In the genomic region with DNA sequence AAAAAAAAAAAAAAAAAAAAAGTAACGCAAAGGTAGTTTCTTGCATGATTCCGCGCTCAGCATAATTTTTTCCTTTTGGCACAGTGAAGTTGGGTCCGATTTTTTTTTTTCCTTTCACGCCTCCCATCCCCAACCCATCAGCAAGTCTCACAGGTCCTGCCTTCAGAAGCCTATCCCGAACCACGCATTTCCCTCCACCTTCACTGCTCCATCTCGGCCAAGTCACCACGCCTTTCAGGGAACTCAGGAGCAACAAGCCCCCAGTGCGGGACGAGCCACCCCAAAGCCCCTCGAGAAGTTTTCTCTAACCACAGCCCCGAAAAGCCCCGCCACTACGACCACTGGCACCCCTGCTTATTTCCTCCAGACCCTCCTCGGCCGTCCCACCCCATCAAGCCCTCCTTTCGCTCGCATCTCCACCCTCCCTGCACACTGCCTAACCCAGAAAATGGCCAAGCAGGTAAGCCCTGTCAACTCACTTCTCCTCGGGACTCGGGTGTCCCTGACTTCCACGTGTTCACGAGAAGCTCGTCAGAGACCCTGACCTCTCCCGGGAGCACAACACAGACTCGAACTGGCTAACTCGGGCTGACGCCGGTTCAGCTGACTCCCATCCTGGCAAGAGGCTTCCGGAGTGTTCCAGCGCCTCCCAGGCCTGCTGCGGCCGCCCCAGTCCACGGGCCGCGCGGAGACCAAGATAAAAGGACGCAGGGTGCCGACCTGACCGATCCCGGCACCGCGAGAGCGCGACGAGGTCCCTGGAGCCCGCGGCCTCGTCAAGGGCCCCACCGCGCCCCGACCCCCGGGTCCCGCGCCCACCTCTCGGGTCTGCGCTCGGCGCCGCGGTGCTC, we compare ENCODE assay signal across 8 cellular contexts. TPM values are rescaled to one million over a fixed set of nuclear protein-coding genes. Genes with fewer than 3 reads are reported as not detected.
DNase-seq lines count a peak whose midpoint lies in the region; ATAC-seq and TF ChIP-seq lines count a peak whose summit lies in the region.

No MANE protein-coding gene starts in this region.

- TF ChIP-seq CTCF in Peyer's patch (IDR thresholded peaks at IDR 0.05) (no peak), smooth muscle cell (IDR thresholded peaks at IDR 0.05; ENCODE audit: borderline replicate concordance, insufficient read depth, poor library complexity, severe bottlenecking) (no peak)

- peak overlapping the region; percentile 96 for H3K9ac ChIP-seq in smooth muscle cell (ENCODE audit: low read depth)

- H3K4me3 ChIP-seq in Peyer's patch (peak overlapping the region; percentile 78 to 96 (median 86)), smooth muscle cell (peak overlapping the region; percentile 88)

- WGBS in smooth muscle cell (ENCODE audit: low lambda C conversion rate): 7% methylated on average over 55 of the region's 61 CpGs

- H4K20me1 ChIP-seq in smooth muscle cell (ENCODE audit: low read depth): peaks cover 48% of the 10 kb centered on the region

- H3K27ac ChIP-seq in Peyer's patch: peak overlapping the region; percentile 98 to 100 (median 100)
- H3K27ac ChIP-seq in caudate nucleus (ENCODE audit: low read depth, low read length): peak overlapping the region; percentile 98
- peak overlapping the region; percentile 97 for H3K27ac ChIP-seq in smooth muscle cell (ENCODE audit: low read depth)

- no peak for TF ChIP-seq POLR2A in Peyer's patch (IDR thresholded peaks at IDR 0.05)

- peak overlapping the region; percentile 86 for H3K4me2 ChIP-seq in smooth muscle cell

- H3K4me1 ChIP-seq in Peyer's patch (peaks cover 0 to 31% (median 24%) of the 10 kb centered on the region in 4 donors), smooth muscle cell (ENCODE audit: low read depth) (peaks cover 17% of the 10 kb centered on the region)

- peaks cover 46% of the 10 kb centered on the region for H3K79me2 ChIP-seq in smooth muscle cell (ENCODE audit: low read depth)

- H3F3A ChIP-seq in smooth muscle cell (ENCODE audit: low read depth): peaks cover 7% of the 10 kb centered on the region

- H3K27me3 ChIP-seq in Peyer's patch (no peaks in the 10 kb centered on the region), smooth muscle cell (ENCODE audit: low read depth) (no peaks in the 10 kb centered on the region)

- H3K9me3 ChIP-seq in Peyer's patch (no peaks in the 10 kb centered on the region), smooth muscle cell (replicated peaks; ENCODE audit: low read depth) (no peaks in the 10 kb centered on the region)

- DNase-seq in Peyer's patch (peak; percentile 59 to 78 (median 76)), caudate nucleus (lab: John Stamatoyannopoulos, UW) (peak in 27 of 61 donors; percentile 15 to 65 (median 45)), islet precursor cell (peak; percentile 75), smooth muscle cell (lab: John Stamatoyannopoulos, UW; ENCODE audit: unreplicated experiment) (no peak), NCI-H2107 (lab: John Stamatoyannopoulos, UW) (no peak), GF-D8 (lab: John Stamatoyannopoulos, UW) (no peak)

- ATAC-seq in GM18498 (IDR thresholded peaks at IDR 0.05; ENCODE audit: unreplicated experiment): peak; percentile 1
- peak; percentile 14 for ATAC-seq in HG02642 (IDR thresholded peaks at IDR 0.05; ENCODE audit: poor library complexity, unreplicated experiment)

- peak overlapping the region; percentile 1 for H2AFZ ChIP-seq in smooth muscle cell (ENCODE audit: low read depth)

- H3K36me3 ChIP-seq in Peyer's patch: peaks cover 0 to 4% (median 0%) of the 10 kb centered on the region in 3 donors
- no peaks in the 10 kb centered on the region for H3K36me3 ChIP-seq in smooth muscle cell (ENCODE audit: low read depth)

RNA-seq across cellular contexts. Expression of a gene that starts 0.8 kb away (rescaled TPM):
- total RNA-seq in Peyer's patch (10 to 100 TPM; 18.4 to 86.6 (median 26.2) TPM), smooth muscle cell (57.1 and 63.9 TPM in 2 replicates)
- polyA plus RNA-seq in smooth muscle cell: 55.4 and 57.3 TPM in 2 replicates

RNA-seq across cellular contexts. Expression of a gene that starts 9.8 kb away (rescaled TPM):
- 100 to 1,000 TPM in 1 of 4 donors, 10 to 100 TPM in 3; 28.9 to 106 (median 67.1) TPM for total RNA-seq in Peyer's patch
- 29.9 and 30.4 TPM in 2 replicates for total RNA-seq in smooth muscle cell
- 49.0 and 50.5 TPM in 2 replicates for polyA plus RNA-seq in smooth muscle cell

RNA-seq across cellular contexts. Expression of a gene that starts 10.0 kb away (rescaled TPM):
- total RNA-seq in Peyer's patch (100 to 1,000 TPM in 1 of 4 donors, 10 to 100 TPM in 3; 19.1 to 138 (median 28.0) TPM), smooth muscle cell (4.0 and 19.4 TPM in 2 replicates)
- polyA plus RNA-seq in smooth muscle cell: 12.5 and 14.7 TPM in 2 replicates

RNA-seq across cellular contexts. Expression of a gene that starts 27.2 kb away (rescaled TPM):
- total RNA-seq in Peyer's patch (1 to 10 TPM in 3 of 4 donors, not detected in 1; 1.5 to 8.3 (median 1.8) TPM), smooth muscle cell (not detected in 2 replicates)
- 0.70 and 2.7 TPM in 2 replicates for polyA plus RNA-seq in smooth muscle cell

Comparison
In these comparisons a context has a peak if more than half of its experiments do, and no peak if none do; other contexts are left out.
1. DNase-seq: peak in Peyer's patch (3 of 3) and islet precursor cell (single experiment); none in smooth muscle cell (single experiment), NCI-H2107 (single experiment) and GF-D8 (single experiment).
2. Peak in every context shown above with its lines, with median percentiles within 50 percentile points of each other: H3K27ac ChIP-seq.